In the genomic region with DNA sequence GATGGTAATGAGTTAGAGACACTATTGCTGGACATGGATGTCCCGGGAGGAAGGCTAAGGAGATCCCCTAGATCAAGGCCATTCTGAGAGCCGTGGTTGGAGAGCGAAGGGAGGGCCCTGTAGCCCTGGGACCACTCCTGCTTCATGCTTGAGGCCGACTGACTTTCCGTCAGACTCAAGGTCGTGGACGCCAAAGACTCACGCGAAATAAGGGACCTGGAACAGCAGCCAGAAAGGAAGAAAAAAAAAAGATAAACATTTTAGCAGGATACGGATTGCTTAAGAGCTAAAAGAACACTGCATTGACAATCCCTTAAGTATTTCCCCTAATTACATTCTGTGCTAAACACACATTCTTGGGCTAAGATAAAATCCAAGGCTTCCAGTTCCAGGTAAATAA, we compare ENCODE assay signal across 22 cellular contexts.
DNase-seq lines count a peak whose midpoint lies in the region; ATAC-seq and TF ChIP-seq lines count a peak whose summit lies in the region.
"Had no signal": no experiment of that assay in that cellular context is flagged by ENCODE, and none has a peak within 500 bp of the region (broad histone marks: within the 10 kb centered on the region; RNA-seq: fewer than 3 reads in every experiment).

No MANE protein-coding gene starts in this region.

- DNase-seq in ascending aorta (ENCODE audit: low spot score in 2 of 2) = no peak
- DNase-seq in fibroblast of pulmonary artery (ENCODE audit: low read depth) = peak; percentile 73
- DNase-seq in right atrium auricular region (ENCODE audit: low spot score) = no peak
- DNase-seq in progenitor cell of endocrine pancreas (ENCODE audit: low spot score, unreplicated experiment) = no peak
- no peak for DNase-seq in NCI-H187 treated with DMSO at 0.1 percent for 48 hours (lab: John Stamatoyannopoulos, UW)
- no peak for DNase-seq in coronary artery (ENCODE audit: low spot score)
- no peak for DNase-seq in NCI-H1048 (lab: John Stamatoyannopoulos, UW)
- DNase-seq: CD8-positive, alpha-beta memory T cell; DMS79 treated with DMSO at 0.1 percent for 48 hours; HCEC 1CT; Kasumi-1; MM.1S; NCI-H1105 treated with DMSO at 0.1 percent for 48 hours; NCI-H1694 treated with DMSO at 0.1 percent for 48 hours; NCI-H748 treated with DMSO at 0.1 percent for 48 hours; OCI-M1; RPMI8226 had no signal

- intact Hi-C loops in ascending aorta (cut with DNase I) = loop anchor here (10.0 kb wide), 1 partner anchor 594 kb away; a partner anchor contains a TSS

- peaks cover 8% of the 10 kb centered on the region for H3K9me3 Mint-ChIP-seq in progenitor cell of endocrine pancreas (ENCODE audit: low read depth)
- H3K9me3 Mint-ChIP-seq in activated T-helper 17 cell treated with anti-CD3 and anti-CD28 coated beads, Interleukin-2, amount 50 U/mL, for 72 hours = no peaks in the 10 kb centered on the region
- H3K9me3 Mint-ChIP-seq: CD8-positive, alpha-beta memory T cell; IgD-negative memory B cell had no signal

- peaks cover 36% of the 10 kb centered on the region for H3K4me1 Mint-ChIP-seq in progenitor cell of endocrine pancreas (ENCODE audit: low read depth)
- H3K4me1 Mint-ChIP-seq in activated T-helper 17 cell treated with anti-CD3 and anti-CD28 coated beads, Interleukin-2, amount 50 U/mL, for 72 hours = no peaks in the 10 kb centered on the region
- H3K4me1 Mint-ChIP-seq: CD8-positive, alpha-beta memory T cell had no signal

- H3K4me3 Mint-ChIP-seq in progenitor cell of endocrine pancreas (ENCODE audit: low read depth) = no peak overlapping the region
- no peak overlapping the region for H3K4me3 Mint-ChIP-seq in activated T-helper 17 cell treated with anti-CD3 and anti-CD28 coated beads, Interleukin-2, amount 50 U/mL, for 72 hours
- H3K4me3 Mint-ChIP-seq: CD8-positive, alpha-beta memory T cell; IgD-negative memory B cell had no signal

- H3K4me3 ChIP-seq in ascending aorta (no peak overlapping the region), fibroblast of pulmonary artery (replicated peaks; ENCODE audit: low read depth, low read length) (no peak overlapping the region), right atrium auricular region (no peak overlapping the region), coronary artery (no peak overlapping the region)
- H3K4me3 ChIP-seq: A549; BLaER1 treated with 17β-estradiol and CSF1 and Interleukin-3, amounts not matched to agents 10 nM and 100 nM; GM12878 had no signal

- H3K27me3 Mint-ChIP-seq in progenitor cell of endocrine pancreas = no peaks in the 10 kb centered on the region
- H3K27me3 Mint-ChIP-seq in activated T-helper 17 cell treated with anti-CD3 and anti-CD28 coated beads, Interleukin-2, amount 50 U/mL, for 72 hours = no peaks in the 10 kb centered on the region
- H3K27me3 Mint-ChIP-seq: CD8-positive, alpha-beta memory T cell had no signal

- H3K9me3 ChIP-seq in ascending aorta (no peaks in the 10 kb centered on the region), right atrium auricular region (no peaks in the 10 kb centered on the region)
- H3K9me3 ChIP-seq: A549 had no signal

- H3K27ac ChIP-seq in ascending aorta (peak overlapping the region; percentile 16 to 62), right atrium auricular region (peak overlapping the region; percentile 32 to 38), coronary artery (no peak overlapping the region)
- H3K27ac ChIP-seq: BLaER1 treated with 17β-estradiol and CSF1 and Interleukin-3, amounts not matched to agents 10 nM and 100 nM had no signal

- H3K4me1 ChIP-seq in ascending aorta (peaks cover 0 to 32% of the 10 kb centered on the region in 2 donors), right atrium auricular region (peaks cover 0 to 24% of the 10 kb centered on the region in 2 donors)
- H3K4me1 ChIP-seq: BLaER1 treated with 17β-estradiol and CSF1 and Interleukin-3, amounts not matched to agents 10 nM and 100 nM had no signal

- no peak for ATAC-seq in activated T-helper 17 cell treated with anti-CD3 and anti-CD28 coated beads, Interleukin-2, amount 50 U/mL, for 72 hours (replicated peaks)

- H3K27me3 ChIP-seq in ascending aorta (no peaks in the 10 kb centered on the region), right atrium auricular region (no peaks in the 10 kb centered on the region)
- H3K27me3 ChIP-seq: BLaER1 treated with 17β-estradiol and CSF1 and Interleukin-3, amounts not matched to agents 10 nM and 100 nM had no signal

- peak overlapping the region; percentile 86 for H3K27ac Mint-ChIP-seq in progenitor cell of endocrine pancreas
- H3K27ac Mint-ChIP-seq in activated T-helper 17 cell treated with anti-CD3 and anti-CD28 coated beads, Interleukin-2, amount 50 U/mL, for 72 hours = no peak overlapping the region
- H3K27ac Mint-ChIP-seq: CD8-positive, alpha-beta memory T cell; IgD-negative memory B cell had no signal

- no peak for TF ChIP-seq CTCF in ascending aorta (IDR thresholded peaks at IDR 0.05)
- TF ChIP-seq CTCF in fibroblast of pulmonary artery (IDR thresholded peaks at IDR 0.05; ENCODE audit: low read length, missing control alignments) = no peak
- no peak for TF ChIP-seq CTCF in right atrium auricular region (IDR thresholded peaks at IDR 0.05)
- TF ChIP-seq CTCF in progenitor cell of endocrine pancreas (IDR thresholded peaks at IDR 0.05; ENCODE audit: unreplicated experiment) = no peak
- TF ChIP-seq CTCF in coronary artery (IDR thresholded peaks at IDR 0.05) = no peak

- peaks cover 27% of the 10 kb centered on the region for H3K36me3 Mint-ChIP-seq in progenitor cell of endocrine pancreas (ENCODE audit: insufficient read depth)
- no peaks in the 10 kb centered on the region for H3K36me3 Mint-ChIP-seq in activated T-helper 17 cell treated with anti-CD3 and anti-CD28 coated beads, Interleukin-2, amount 50 U/mL, for 72 hours (ENCODE audit: low read depth)
- H3K36me3 Mint-ChIP-seq: CD8-positive, alpha-beta memory T cell; IgD-negative memory B cell had no signal

- H3K36me3 ChIP-seq in ascending aorta = no peaks in the 10 kb centered on the region
- H3K36me3 ChIP-seq in right atrium auricular region = no peaks in the 10 kb centered on the region
- H3K36me3 ChIP-seq: BLaER1 treated with 17β-estradiol and CSF1 and Interleukin-3, amounts not matched to agents 10 nM and 100 nM had no signal

Comparison
In these comparisons a context has a peak if more than half of its experiments do, and no peak if none do; other contexts are left out.
1. H3K27ac ChIP-seq: peak in ascending aorta (2 of 2) and right atrium auricular region (2 of 2); none in coronary artery (0 of 2).